ENCODE assay signal across 19 cellular contexts in genomic region chr16:90093799-90094198, GRCh38. TPM values are rescaled to one million over a fixed set of nuclear protein-coding genes. Genes with fewer than 3 reads are reported as not detected.
"Had no signal": no experiment of that assay in that cellular context is flagged by ENCODE, and none has a peak within 500 bp of the region (broad histone marks: within the 10 kb centered on the region; RNA-seq: fewer than 3 reads in every experiment).

No MANE protein-coding gene starts in this region.

RNA-seq across cellular contexts. Expression of gene PRDM7, which starts 16.7 kb away (rescaled TPM):
- total RNA-seq: activated naive CD4-positive, alpha-beta T cell treated with anti-CD3 and anti-CD28 coated beads for 36 hours; activated naive CD4-positive, alpha-beta T cell treated with anti-CD3 and anti-CD28 coated beads, Interleukin-2, amount 50 U/mL, for 72 hours; activated naive CD8-positive, alpha-beta T cell treated with anti-CD3 and anti-CD28 coated beads for 36 hours; activated naive CD8-positive, alpha-beta T cell treated with anti-CD3 and anti-CD28 coated beads, Interleukin-2, amount 10 ng/mL, durations not matched to agents 7 days and 5 days; activated T-cell treated with anti-CD3 and anti-CD28 coated beads, Interleukin-2, amount 50 U/mL, for 4 hours; activated T-cell treated with anti-CD3 and anti-CD28 coated beads, Interleukin-2, amount 50 U/mL, for 72 hours; activated T-helper 1 cell treated with anti-CD3 and anti-CD28 coated beads, Interleukin-12 subunit alpha, Interleukin-12 subunit beta, Interleukin-2, Interleukin-4 antibody, amounts not matched to agents 30 ng/mL and 10 ng/mL and 1 ng/mL, durations not matched to agents 14 hours and 24 hours and 36 hours; activated T-helper 2 cell treated with anti-CD3 and anti-CD28 coated beads, Interferon-gamma antibody, Interleukin-2, Interleukin-4, amounts not matched to agents 10 μg/mL and 5 μg/mL and 100 μg/mL, durations not matched to agents 14 hours and 24 hours and 36 hours; adrenal gland; aorta; ascending aorta; astrocyte; body of pancreas; breast epithelium; bronchial epithelial cell; cardiac muscle cell; cardiac septum; cerebellum; chondrocyte had no signal
